ENCODE assay signal across 25 cellular contexts in genomic region chr9:117304613-117305012, GRCh38.
"Had no signal": no experiment of that assay in that cellular context is flagged by ENCODE, and none has a peak within 500 bp of the region (broad histone marks: within the 10 kb centered on the region; RNA-seq: fewer than 3 reads in every experiment).

No MANE protein-coding gene starts in this region.

- H3K4me3 Mint-ChIP-seq: effector memory CD8-positive, alpha-beta T cell; mesothelial cell of epicardium; naive B cell; natural killer cell treated with Interleukin-12 subunit alpha and Interleukin-12 subunit beta and Interleukin-15 and Interleukin-18, amount 100 ng/mL, for 72 hours; neural crest cell; stimulated activated naive CD8-positive, alpha-beta T cell treated with anti-CD3 and anti-CD28 coated beads, Interleukin-15, amount 100 ng/mL, for 72 hours had no signal

- H3K27me3 Mint-ChIP-seq: effector memory CD8-positive, alpha-beta T cell; stimulated activated naive CD8-positive, alpha-beta T cell treated with anti-CD3 and anti-CD28 coated beads, Interleukin-15, amount 100 ng/mL, for 72 hours had no signal

- H3K27me3 ChIP-seq: neutrophil, pancreas, right lobe of liver, transverse colon, upper lobe of right lung, uterus had no signal

- H3K9me3 Mint-ChIP-seq: mesothelial cell of epicardium; natural killer cell treated with Interleukin-12 subunit alpha and Interleukin-12 subunit beta and Interleukin-15 and Interleukin-18, amount 100 ng/mL, for 72 hours; neural crest cell had no signal

- ATAC-seq: effector memory CD8-positive, alpha-beta T cell; left lung; mucosa of descending colon; natural killer cell treated with Interleukin-12 subunit alpha and Interleukin-12 subunit beta and Interleukin-15 and Interleukin-18, amount 100 ng/mL, for 72 hours; pancreas; right lobe of liver; stimulated activated naive CD8-positive, alpha-beta T cell treated with anti-CD3 and anti-CD28 coated beads, Interleukin-15, amount 100 ng/mL, for 72 hours; upper lobe of right lung had no signal

- H3K4me1 Mint-ChIP-seq: mesothelial cell of epicardium; naive B cell; neural crest cell; stimulated activated naive CD8-positive, alpha-beta T cell treated with anti-CD3 and anti-CD28 coated beads, Interleukin-15, amount 100 ng/mL, for 72 hours had no signal

- DNase-seq: cortex of kidney; effector memory CD8-positive, alpha-beta T cell; head of caudate nucleus; kidney; left lung; mesenchymal stem cell; mucosa of descending colon; naive B cell; pancreas; right lobe of liver; small intestine; stimulated activated CD4-positive, alpha-beta T cell treated with anti-CD3 and anti-CD28 coated beads, Interleukin-12 subunit alpha, Interleukin-12 subunit beta, amount 100 ng/mL, for 4 hours; stimulated activated CD4-positive, alpha-beta T cell treated with anti-CD3 and anti-CD28 coated beads, Interleukin-1b, Interleukin-23, amount 100 ng/mL, for 48 hours; stimulated activated CD4-positive, alpha-beta T cell treated with anti-CD3 and anti-CD28 coated beads, Interleukin-4, amount 100 ng/mL, for 1 hour; stimulated activated CD8-positive, alpha-beta memory T cell treated with anti-CD3 and anti-CD28 coated beads, Interleukin-4, amount 100 ng/mL, for 48 hours; stimulated activated naive CD4-positive, alpha-beta T cell; stimulated activated naive CD8-positive, alpha-beta T cell treated with anti-CD3 and anti-CD28 coated beads, Interleukin-15, amount 100 ng/mL, for 72 hours; transverse colon; upper lobe of right lung; uterus had no signal

- H3K4me1 ChIP-seq: left lung, pancreas, right lobe of liver, suprapubic skin, transverse colon, upper lobe of right lung, uterus had no signal

- H3K27ac ChIP-seq: left lung, neutrophil, pancreas, right lobe of liver, suprapubic skin, transverse colon, upper lobe of right lung, uterus had no signal

- H3K36me3 ChIP-seq: left lung, neutrophil, pancreas, right lobe of liver, suprapubic skin, transverse colon, upper lobe of right lung, uterus had no signal

- H3K9me3 ChIP-seq: left lung, mucosa of descending colon, neutrophil, pancreas, right lobe of liver, suprapubic skin, transverse colon, upper lobe of right lung, uterus had no signal

- H3K36me3 Mint-ChIP-seq: mesothelial cell of epicardium; naive B cell; natural killer cell treated with Interleukin-12 subunit alpha and Interleukin-12 subunit beta and Interleukin-15 and Interleukin-18, amount 100 ng/mL, for 72 hours had no signal

- H3K4me3 ChIP-seq: left lung, mucosa of descending colon, pancreas, right lobe of liver, suprapubic skin, transverse colon, upper lobe of right lung, uterus had no signal

- H3K27ac Mint-ChIP-seq: effector memory CD8-positive, alpha-beta T cell; mesothelial cell of epicardium; naive B cell; natural killer cell treated with Interleukin-12 subunit alpha and Interleukin-12 subunit beta and Interleukin-15 and Interleukin-18, amount 100 ng/mL, for 72 hours had no signal
